Comparison of ENCODE assay signal across 24 cellular contexts in genomic region chr16:56012479-56012811, GRCh38.
"Had no signal": no experiment of that assay in that cellular context is flagged by ENCODE, and none has a peak within 500 bp of the region (broad histone marks: within the 10 kb centered on the region; RNA-seq: fewer than 3 reads in every experiment).

No MANE protein-coding gene starts in this region.

- H3K36me3 ChIP-seq: neural progenitor cell, ovary, sigmoid colon, stomach, thoracic aorta, thyroid gland, tibial nerve, upper lobe of left lung, vagina had no signal

- FAIRE-seq: small intestine, urothelium cell line had no signal

- ATAC-seq: natural killer cell; psoas muscle; stimulated activated effector memory CD8-positive, alpha-beta T cell treated with anti-CD3 and anti-CD28 coated beads, Interleukin-12 subunit alpha, Interleukin-12 subunit beta, amount 100 ng/mL, for 72 hours; stimulated activated naive B cell treated with anti-CD40 and anti-IgM and Interleukin-4, amounts not matched to agents 10 μg/mL and 1 μg/mL and 100 μg/mL, for 72 hours had no signal

- H2AFZ ChIP-seq: neural progenitor cell, parathyroid adenoma had no signal

- DNase-seq: natural killer cell; occipital lobe; ovary; posterior cingulate gyrus; psoas muscle; sigmoid colon; small intestine; stimulated activated CD4-positive, alpha-beta T cell treated with anti-CD3 and anti-CD28 coated beads, Interleukin-15, amount 100 ng/mL, for 24 hours; stimulated activated CD4-positive, alpha-beta T cell treated with anti-CD3 and anti-CD28 coated beads, Interleukin-2, amount 100 ng/mL, for 24 hours; stimulated activated CD4-positive, alpha-beta T cell treated with anti-CD3 and anti-CD28 coated beads, Interleukin-2, amount 100 ng/mL, for 48 hours; stimulated activated CD4-positive, alpha-beta T cell treated with anti-CD3 and anti-CD28 coated beads, Interleukin-4, amount 100 ng/mL, for 24 hours; stimulated activated naive B cell treated with anti-CD40 and anti-IgM and Interleukin-4, amounts not matched to agents 10 μg/mL and 1 μg/mL and 100 μg/mL, for 72 hours; stimulated activated naive CD4-positive, alpha-beta T cell treated with Interleukin-2 at 50 U/mL for 16 hours; stomach; thyroid gland; trophoblast cell; upper lobe of left lung had no signal

- H3K79me2 ChIP-seq: parathyroid adenoma had no signal

- H3K4me2 ChIP-seq: neural progenitor cell had no signal

- H3K4me1 ChIP-seq: neural progenitor cell, parathyroid adenoma, psoas muscle, sigmoid colon, stomach, thyroid gland, tibial nerve, upper lobe of left lung, vagina had no signal

- H3K4me3 ChIP-seq: neural progenitor cell, ovary, psoas muscle, sigmoid colon, stomach, thoracic aorta, thyroid gland, tibial nerve, upper lobe of left lung, vagina had no signal

- H3K9me3 ChIP-seq: ovary, psoas muscle, sigmoid colon, stomach, thoracic aorta, thyroid gland, tibial nerve, upper lobe of left lung, vagina had no signal

- H3K27me3 ChIP-seq: ovary, sigmoid colon, thyroid gland, tibial nerve, upper lobe of left lung, vagina had no signal

- H3K27ac ChIP-seq: neural progenitor cell, ovary, parathyroid adenoma, psoas muscle, sigmoid colon, stomach, thoracic aorta, thyroid gland, tibial nerve, upper lobe of left lung, vagina had no signal

- H3K9ac ChIP-seq: neural progenitor cell, parathyroid adenoma had no signal
